In genomic region chr15:64326458-64326857, GRCh38 we compare ENCODE assay signal across 7 cellular contexts. TPM values are rescaled to one million over a fixed set of nuclear protein-coding genes. Genes with fewer than 3 reads are reported as not detected.
DNase-seq lines count a peak whose midpoint lies in the region; ATAC-seq, FAIRE-seq and TF ChIP-seq lines count a peak whose summit lies in the region.
"Not testable (repeated sequence)": the region's sequence is repeated elsewhere in the genome, so short reads cannot be mapped to it uniquely, and the experiment has no call there.

No MANE protein-coding gene starts in this region.

- not testable (repeated sequence) for TF ChIP-seq CTCF in H9 (conservative IDR thresholded peaks at IDR 0.05); PC-9 (conservative IDR thresholded peaks at IDR 0.05); H1 (IDR thresholded peaks at IDR 0.05; ENCODE audit: control extremely low read depth in 1 of 3, insufficient read depth in 1 of 3, low read depth in 1 of 3, low read length in 3 of 3); foreskin keratinocyte (conservative IDR thresholded peaks at IDR 0.05); mucosa of descending colon (IDR thresholded peaks at IDR 0.05); progenitor cell of endocrine pancreas (IDR thresholded peaks at IDR 0.05; ENCODE audit: unreplicated experiment)

- peak; percentile 23 for ATAC-seq in foreskin keratinocyte
- peak; percentile 85 for ATAC-seq in mucosa of descending colon

- not testable (repeated sequence) for H3K36me3 ChIP-seq in PC-9 (ENCODE audit: low read depth); H1 (ENCODE audit: control insufficient read depth in 2 of 4, insufficient read depth in 4 of 4, low read length in 3 of 4); mucosa of descending colon (ENCODE audit: low read depth)

- not testable (repeated sequence) for H4K5ac ChIP-seq in H9 (ENCODE audit: insufficient read length, low read depth, low read length); H1 (ENCODE audit: insufficient read length, low read depth, low read length)

- not testable (repeated sequence) for H2BK5ac ChIP-seq in H9 (ENCODE audit: insufficient read length, low read length); H1 (ENCODE audit: low read depth, low read length)

- H4K91ac ChIP-seq in H9 (ENCODE audit: insufficient read length, low read depth, low read length); H1 (replicated peaks; ENCODE audit: insufficient read length, low read length): not testable (repeated sequence)

- H3K79me1 ChIP-seq in H9 (ENCODE audit: insufficient read depth, low read depth, low read length, poor library complexity, severe bottlenecking); H1 (ENCODE audit: low read depth, low read length): not testable (repeated sequence)

- not testable (repeated sequence) for H3K18ac ChIP-seq in H9 (ENCODE audit: insufficient read length, low read depth, low read length); H1 (ENCODE audit: extremely low read depth, low read length)

- H3K4me1 Mint-ChIP-seq in H9; progenitor cell of endocrine pancreas (ENCODE audit: low read depth): not testable (repeated sequence)

- H2AK5ac ChIP-seq in H9 (ENCODE audit: insufficient read length, low read length); H1 (ENCODE audit: low read depth, low read length): not testable (repeated sequence)

- not testable (repeated sequence) for H2BK120ac ChIP-seq in H9 (ENCODE audit: low read depth, low read length, poor library complexity, severe bottlenecking); H1 (replicated peaks; ENCODE audit: low read depth, low read length)

- H2AFZ ChIP-seq in H9 (ENCODE audit: low read length); H1 (ENCODE audit: low read length): not testable (repeated sequence)
- peak overlapping the region; percentile 66 for H2AFZ ChIP-seq in PC-9

- no CpG with 5 or more reads among the region's 20 CpGs for WGBS in H9 (ENCODE audit: extremely low coverage, insufficient read length, low lambda C conversion rate)
- WGBS in H1 (ENCODE audit: extremely low coverage in 1 of 2, insufficient coverage in 1 of 2, insufficient read length in 1 of 2, insufficient replicate concordance in 2 of 2, low coverage in 1 of 2, low lambda C conversion rate in 2 of 2, missing lambda C conversion rate in 1 of 2), 2 experiments = 80% methylated on average over 6 of the region's 20 CpGs; no CpG with 5 or more reads in 1 of the 2 experiments

- H3K27me3 Mint-ChIP-seq in H9 (ENCODE audit: low read depth); progenitor cell of endocrine pancreas: not testable (repeated sequence)

- FAIRE-seq in H1 (lab: Jason Lieb, UNC) = not testable (repeated sequence)

- TF ChIP-seq EP300 in H1 (IDR thresholded peaks at IDR 0.05; ENCODE audit: borderline replicate concordance in 1 of 2, low read depth in 2 of 2, low read length in 2 of 2) = not testable (repeated sequence)

- H2BK15ac ChIP-seq in H9 (ENCODE audit: low read depth, low read length); H1 (ENCODE audit: low read length): not testable (repeated sequence)

- not testable (repeated sequence) for H3K79me2 ChIP-seq in H9 (ENCODE audit: insufficient read depth, low read length)
- H3K79me2 ChIP-seq in PC-9 (ENCODE audit: low read depth) (peaks cover 20% of the 10 kb centered on the region), H1 (ENCODE audit: control insufficient read depth in 1 of 2, insufficient read depth in 2 of 2, low read length in 2 of 2) (peaks cover 0 to 13% of the 10 kb centered on the region in 2 experiments; a peak in 3 of 4 replicates)

- not testable (repeated sequence) for H3K9me2 ChIP-seq in PC-9 (ENCODE audit: insufficient read depth)

- not testable (repeated sequence) for H3F3A ChIP-seq in PC-9 (ENCODE audit: insufficient read depth, low read depth)

- not testable (repeated sequence) for H3K14ac ChIP-seq in H9 (ENCODE audit: insufficient read depth, low read length); H1 (ENCODE audit: insufficient read length)

- H4K20me1 ChIP-seq in H9 (ENCODE audit: control insufficient read depth, insufficient read depth, insufficient read length); PC-9 (ENCODE audit: insufficient read depth); H1 (replicated peaks in 1 of 2; ENCODE audit: control insufficient read depth in 1 of 2, insufficient read depth in 2 of 2, low read length in 2 of 2): not testable (repeated sequence)

- H3K4me3 Mint-ChIP-seq in H9 (peak overlapping the region; percentile 63 to 73), progenitor cell of endocrine pancreas (ENCODE audit: low read depth) (peak overlapping the region; percentile 61)

- not testable (repeated sequence) for H3K4ac ChIP-seq in H9 (ENCODE audit: low read depth, low read length); H1 (replicated peaks; ENCODE audit: insufficient read length, low read depth, low read length)

- H4K8ac ChIP-seq in H9 (replicated peaks; ENCODE audit: insufficient read length, low read depth, low read length) = not testable (repeated sequence)
- H4K8ac ChIP-seq in H1 (ENCODE audit: extremely low read depth, insufficient read depth, low read length) = peak overlapping the region; percentile 51; the same call in 1 of the 2 replicates

- H3K9ac ChIP-seq in H9 (ENCODE audit: extremely low read depth, insufficient read length, low read length) = not testable (repeated sequence)
- peak overlapping the region in 2 of 4 experiments; percentile 37 to 50; a peak in 2 of 7 replicates for H3K9ac ChIP-seq in H1 (replicated peaks in 1 of 4; ENCODE audit: extremely low read depth in 1 of 4, low read depth in 3 of 4, low read length in 3 of 4)

- DNase-seq in H9; H1 (ENCODE audit: low read depth in 1 of 2, low spot score in 2 of 2); foreskin keratinocyte; progenitor cell of endocrine pancreas (ENCODE audit: low spot score, unreplicated experiment): not testable (repeated sequence)
- DNase-seq in LoVo (ENCODE audit: low spot score) (peak; percentile 17), PC-9 (peak in 1 of 2 experiments; percentile 39), mucosa of descending colon (peak in 2 of 3 donors; percentile 7 to 31)

- H3K9me3 ChIP-seq in H9 (ENCODE audit: control insufficient read depth, low read depth, low read length); PC-9 (ENCODE audit: insufficient read depth, low read depth); H1 (ENCODE audit: insufficient read depth in 2 of 2, low read depth in 1 of 2, low read length in 1 of 2); mucosa of descending colon: not testable (repeated sequence)

- CTCF ChIA-PET in PC-9 (lab: Charles Lee); H1 (lab: Charles Lee; ENCODE audit: partially characterized antibody): not testable (repeated sequence)

- H3K4me2 ChIP-seq in H9 (ENCODE audit: insufficient read depth, insufficient read length, low read length) = not testable (repeated sequence)
- H3K4me2 ChIP-seq in PC-9 (peak overlapping the region; percentile 67), H1 (ENCODE audit: insufficient read depth in 1 of 2, low read depth in 2 of 2, low read length in 2 of 2) (peak overlapping the region in 1 of 2 experiments; percentile 31; a peak in 1 of 4 replicates)

- not testable (repeated sequence) for H3K56ac ChIP-seq in H9 (ENCODE audit: insufficient read length, low read depth, low read length); H1 (replicated peaks; ENCODE audit: insufficient read length, low read depth, low read length)

- H3K27ac ChIP-seq in H9 (ENCODE audit: insufficient read length, low read depth, low read length); H1 (ENCODE audit: low read depth, low read length): not testable (repeated sequence)
- H3K27ac ChIP-seq in PC-9 (peak overlapping the region; percentile 82), foreskin keratinocyte (peak overlapping the region; percentile 72)

- not testable (repeated sequence) for H3K23ac ChIP-seq in H9 (ENCODE audit: insufficient read length, low read depth, low read length); H1 (ENCODE audit: insufficient read length)

- POLR2A ChIA-PET in PC-9 (lab: Charles Lee; ENCODE audit: unreplicated experiment) = interaction anchor here (0.6 kb wide), 2 partner anchors 94 to 233 kb away, joined by 3 to 5 read pairs; partner anchors contain the start of gene CIAO2A
- POLR2A ChIA-PET in H1 (lab: Charles Lee; ENCODE audit: partially characterized antibody) = interaction anchor here (0.7 kb wide), 1 partner anchor 54 kb away, joined by 3 read pairs; the partner anchor contains the start of gene PCLAF

- not testable (repeated sequence) for H2BK12ac ChIP-seq in H9 (ENCODE audit: insufficient read length, low read depth, low read length)
- H2BK12ac ChIP-seq in H1 (ENCODE audit: low read depth, low read length) = peak overlapping the region; percentile 39; the same call in 1 of the 2 replicates

- not testable (repeated sequence) for H3K36me3 Mint-ChIP-seq in H9 (ENCODE audit: insufficient read depth in 1 of 3, low read depth in 3 of 3); progenitor cell of endocrine pancreas (ENCODE audit: insufficient read depth)

- H3K4me3 ChIP-seq in PC-9 (peak overlapping the region; percentile 54; the same call in 1 of the 2 replicates), H1 (ENCODE audit: extremely low read depth in 1 of 4, insufficient read depth in 2 of 4, low read depth in 3 of 4, low read length in 4 of 4) (peak overlapping the region in 1 of 4 experiments; percentile 30; a peak in 1 of 8 replicates)
- H3K4me3 ChIP-seq in mucosa of descending colon = not testable (repeated sequence)

- not testable (repeated sequence) for H3K27me3 ChIP-seq in H9 (ENCODE audit: insufficient read depth, low read length); PC-9 (ENCODE audit: insufficient read depth, low read depth); H1 (replicated peaks in 1 of 4; ENCODE audit: control insufficient read depth in 3 of 4, extremely low read depth in 1 of 4, insufficient read depth in 3 of 4, low read length in 3 of 4); foreskin keratinocyte

- H2BK20ac ChIP-seq in H9 (ENCODE audit: low read depth, low read length, poor library complexity, severe bottlenecking); H1 (ENCODE audit: low read length): not testable (repeated sequence)

- BruUV-seq in PC-9 (replicated peaks; lab: Mats Ljungman, UMichigan) = not testable (repeated sequence)

- intact Hi-C loops in PC-9 (cut with micrococcal nuclease; ENCODE audit: unreplicated experiment); mucosa of descending colon (cut with DNase I, micrococcal nuclease): not testable (repeated sequence)

- H3K23me2 ChIP-seq in H9 (ENCODE audit: insufficient read length, low read depth, low read length, poor library complexity, severe bottlenecking); H1 (ENCODE audit: low read depth, low read length): not testable (repeated sequence)

- not testable (repeated sequence) for TF ChIP-seq RAD21 in H1 (IDR thresholded peaks at IDR 0.05 in 1 of 2, conservative IDR thresholded peaks at IDR 0.05 in 1 of 2; ENCODE audit: low read depth in 2 of 2, low read length in 2 of 2)

- H3K27ac Mint-ChIP-seq in H9 (peak overlapping the region; percentile 28 to 92 (median 90); a peak in 6 of 7 replicates), progenitor cell of endocrine pancreas (peak overlapping the region; percentile 67)

- not testable (repeated sequence) for H3T11ph ChIP-seq in H9 (ENCODE audit: low read length)

- H3K4me1 ChIP-seq in H9 (ENCODE audit: insufficient read depth, low read length); PC-9 (replicated peaks; ENCODE audit: insufficient read depth); H1 (replicated peaks in 1 of 4; ENCODE audit: control insufficient read depth in 3 of 4, insufficient read depth in 4 of 4, low read length in 3 of 4); foreskin keratinocyte; mucosa of descending colon (ENCODE audit: low read depth): not testable (repeated sequence)

- not testable (repeated sequence) for H3K9me3 Mint-ChIP-seq in H9; progenitor cell of endocrine pancreas (ENCODE audit: low read depth)

- not testable (repeated sequence) for TF ChIP-seq POLR2A in H1 (IDR thresholded peaks at IDR 0.05; ENCODE audit: control extremely low read depth in 1 of 2, low read depth in 2 of 2, low read length in 2 of 2)

RNA-seq across cellular contexts. Expression of gene CSNK1G1, which starts 29.5 kb away (rescaled TPM):
- total RNA-seq in H9 (2021) (17.1 and 19.7 TPM in 2 replicates), PC-9 (2021) (16.4 and 19.6 TPM in 2 replicates), foreskin keratinocyte (26.6 and 30.1 TPM in 2 replicates), mucosa of descending colon (10 to 100 TPM; 19.1 to 22.3 (median 22.3) TPM), progenitor cell of endocrine pancreas (24.5 and 27.7 TPM in 2 replicates)
- total RNA-seq in H1 (2021; fragmentation: NEBNext Ultra II Directional; extraction: Animal tissue kit (Norgen Biotek cat#: 25700)) = 12.9 and 13.5 TPM in 2 replicates
- polyA plus RNA-seq in H1 (2011; rRNA removed) (4.3 and 6.0 TPM in 2 replicates), foreskin keratinocyte (5.8 and 6.4 TPM in 2 replicates)
- 5.6 TPM for polyA plus RNA-seq in H1 (2011; cell fraction: cytosol; rRNA removed)
- 4.5 TPM for polyA plus RNA-seq in H1 (2011; cell fraction: nucleus; rRNA removed)
- 5.9 to 9.9 TPM (median 8.6 TPM) in 4 replicates for polyA plus RNA-seq in H1 (2012, experiment 1 of 2)
- 1.2 TPM for polyA plus RNA-seq in H1 (2012, experiment 2 of 2)
- 5.7 TPM for polyA plus RNA-seq in H1 (2013, experiment 1 of 2)
- 6.1 TPM for polyA plus RNA-seq in H1 (2013, experiment 2 of 2)
- 39.4 and 44.4 TPM in 2 replicates for polyA minus RNA-seq in H1 (2011; rRNA and poly(A)+ RNA removed)
- polyA minus RNA-seq in H1 (2011; cell fraction: cytosol; rRNA and poly(A)+ RNA removed) = 13.8 TPM
- polyA minus RNA-seq in H1 (2011; cell fraction: nucleus; rRNA and poly(A)+ RNA removed) = 47.9 TPM

RNA-seq across cellular contexts. Expression of gene PCLAF, which starts 54.8 kb away (rescaled TPM):
- total RNA-seq in H9 (2021) (65.6 and 74.5 TPM in 2 replicates), PC-9 (2021) (59.5 and 70.4 TPM in 2 replicates), foreskin keratinocyte (61.1 and 64.4 TPM in 2 replicates), mucosa of descending colon (10 to 100 TPM in 1 of 3 donors, 1 to 10 TPM in 2; 3.3 to 14.7 (median 4.4) TPM), progenitor cell of endocrine pancreas (25.0 and 33.7 TPM in 2 replicates)
- 65.7 and 76.2 TPM in 2 replicates for total RNA-seq in H1 (2021; fragmentation: NEBNext Ultra II Directional; extraction: Animal tissue kit (Norgen Biotek cat#: 25700))
- polyA plus RNA-seq in H1 (2011; rRNA removed) (39.1 and 124 TPM in 2 replicates), foreskin keratinocyte (88.0 and 105 TPM in 2 replicates)
- polyA plus RNA-seq in H1 (2011; cell fraction: cytosol; rRNA removed) = 133 TPM
- polyA plus RNA-seq in H1 (2011; cell fraction: nucleus; rRNA removed) = 167 TPM
- 69.2 to 206 TPM (median 107 TPM) in 4 replicates for polyA plus RNA-seq in H1 (2012, experiment 1 of 2)
- 45.1 TPM for polyA plus RNA-seq in H1 (2012, experiment 2 of 2)
- polyA plus RNA-seq in H1 (2013, experiment 1 of 2) = 52.6 TPM
- 50.7 TPM for polyA plus RNA-seq in H1 (2013, experiment 2 of 2)
- 114 and 182 TPM in 2 replicates for polyA minus RNA-seq in H1 (2011; rRNA and poly(A)+ RNA removed)
- polyA minus RNA-seq in H1 (2011; cell fraction: cytosol; rRNA and poly(A)+ RNA removed) = 9.8 TPM
- polyA minus RNA-seq in H1 (2011; cell fraction: nucleus; rRNA and poly(A)+ RNA removed) = 35.9 TPM
